ENCODE assay signal across 9 cellular contexts in genomic region chr2:197286805-197287595, GRCh38. TPM values are rescaled to one million over a fixed set of nuclear protein-coding genes. Genes with fewer than 3 reads are reported as not detected.
DNase-seq lines count a peak whose midpoint lies in the region; ATAC-seq and TF ChIP-seq lines count a peak whose summit lies in the region.
"Had no signal": no experiment of that assay in that cellular context is flagged by ENCODE, and none has a peak within 500 bp of the region (broad histone marks: within the 10 kb centered on the region; RNA-seq: fewer than 3 reads in every experiment).

No MANE protein-coding gene starts in this region.

- CTCF ChIA-PET in WTC11 (lab: Charles Lee), result no interaction called here

- intact Hi-C loops in body of pancreas (cut with DNase I), result no loop called here

- peak; percentile 98 to 99 for ATAC-seq in activated T-cell treated with anti-CD3 and anti-CD28 coated beads, Interleukin-2, amount 50 U/mL, for 4 hours
- ATAC-seq in HG02678 (IDR thresholded peaks at IDR 0.05; ENCODE audit: unreplicated experiment) (peak; percentile 98), body of pancreas (peak; percentile 53), WTC11 (no peak)

- H3K27me3 ChIP-seq in body of pancreas, result no peaks in the 10 kb centered on the region
- H3K27me3 ChIP-seq: ascending aorta had no signal

- H3K4me3 Mint-ChIP-seq in activated T-cell treated with anti-CD3 and anti-CD28 coated beads, Interleukin-2, amount 50 U/mL, for 4 hours, result peak overlapping the region; percentile 61
- no peak overlapping the region for H3K4me3 Mint-ChIP-seq in WTC11

- no peaks in the 10 kb centered on the region for H3K9me3 ChIP-seq in body of pancreas
- H3K9me3 ChIP-seq: ascending aorta had no signal

- WGBS in body of pancreas, 2 donors, result 54 to 62% methylated on average over 8 of the region's 8 CpGs

- H3K4me1 ChIP-seq in body of pancreas, result no peaks in the 10 kb centered on the region

- POLR2A ChIA-PET in WTC11 (lab: Charles Lee), result no interaction called here

- no peak overlapping the region for H3K27ac Mint-ChIP-seq in WTC11

- no peaks in the 10 kb centered on the region for H3K27me3 Mint-ChIP-seq in activated T-cell treated with anti-CD3 and anti-CD28 coated beads, Interleukin-2, amount 50 U/mL, for 4 hours (ENCODE audit: low read depth)
- H3K27me3 Mint-ChIP-seq in WTC11 (ENCODE audit: low read depth), result peaks cover 5% of the 10 kb centered on the region; the same call in 1 of the 2 replicates

- no peak for TF ChIP-seq CTCF in body of pancreas (IDR thresholded peaks at IDR 0.05)
- TF ChIP-seq CTCF in WTC11 (IDR thresholded peaks at IDR 0.05), result no peak

- H3K36me3 Mint-ChIP-seq in activated T-cell treated with anti-CD3 and anti-CD28 coated beads, Interleukin-2, amount 50 U/mL, for 4 hours (ENCODE audit: insufficient read depth), result peaks cover 19% of the 10 kb centered on the region
- H3K36me3 Mint-ChIP-seq in WTC11, result no peaks in the 10 kb centered on the region

- H3K4me1 Mint-ChIP-seq in activated T-cell treated with anti-CD3 and anti-CD28 coated beads, Interleukin-2, amount 50 U/mL, for 4 hours (ENCODE audit: low read depth), result peaks cover 86% of the 10 kb centered on the region
- H3K4me1 Mint-ChIP-seq in WTC11, result no peaks in the 10 kb centered on the region

- TF ChIP-seq POLR2A in body of pancreas (IDR thresholded peaks at IDR 0.05), result no peak

- H3K4me3 ChIP-seq in body of pancreas, result no peak overlapping the region
- H3K4me3 ChIP-seq: ascending aorta had no signal

- DNase-seq in activated T-cell treated with anti-CD3 and anti-CD28 coated beads, Interleukin-2, amount 50 U/mL, for 4 hours, result peak; percentile 36
- DNase-seq in activated T-cell treated with anti-CD3 and anti-CD28 coated beads for 4 hours, result no peak
- DNase-seq in NCI-H446 (lab: John Stamatoyannopoulos, UW), result peak; percentile 27 to 50
- DNase-seq in body of pancreas, result peak; percentile 19 to 74 (median 44)
- DNase-seq in kidney glomerular epithelial cell (lab: John Stamatoyannopoulos, UW), result peak; percentile 86
- DNase-seq in ureter (ENCODE audit: low spot score), result peak; percentile 62
- DNase-seq in WTC11 (ENCODE audit: low spot score), result no peak

- H3K9me3 Mint-ChIP-seq in activated T-cell treated with anti-CD3 and anti-CD28 coated beads, Interleukin-2, amount 50 U/mL, for 4 hours, result no peaks in the 10 kb centered on the region
- peaks cover 8% of the 10 kb centered on the region for H3K9me3 Mint-ChIP-seq in WTC11

- no peaks in the 10 kb centered on the region for H3K36me3 ChIP-seq in body of pancreas (replicated peaks in 1 of 2; ENCODE audit: insufficient read depth in 1 of 2, low read depth in 2 of 2)
- H3K36me3 ChIP-seq: ascending aorta had no signal

- H3K27ac ChIP-seq in body of pancreas, result no peak overlapping the region
- H3K27ac ChIP-seq: ascending aorta had no signal

TF ChIP-seq in WTC11, 78 proteins besides CTCF, POLR2A, EP300 and RAD21:
- TF ChIP-seq HMGA2 (CRISPR knock-in tag; IDR thresholded peaks at IDR 0.05) (no peak), NR3C1 (CRISPR knock-in tag; conservative IDR thresholded peaks at IDR 0.05; ENCODE audit: low read depth) (no peak), FOXP4 (CRISPR knock-in tag; IDR thresholded peaks at IDR 0.05) (no peak), PRDM15 (CRISPR knock-in tag; IDR thresholded peaks at IDR 0.05) (no peak), FOXP1 (CRISPR knock-in tag; IDR thresholded peaks at IDR 0.05; ENCODE audit: borderline replicate concordance) (no peak), ZSCAN18 (CRISPR knock-in tag; IDR thresholded peaks at IDR 0.05) (no peak), USF2 (CRISPR knock-in tag; IDR thresholded peaks at IDR 0.05) (no peak), ZNF423 (CRISPR knock-in tag; IDR thresholded peaks at IDR 0.05) (no peak), SP1 (CRISPR knock-in tag; conservative IDR thresholded peaks at IDR 0.05) (no peak), TEAD4 (CRISPR knock-in tag; IDR thresholded peaks at IDR 0.05) (no peak), FOXK1 (CRISPR knock-in tag; IDR thresholded peaks at IDR 0.05) (no peak), ZNF138 (CRISPR knock-in tag; conservative IDR thresholded peaks at IDR 0.05) (no peak), MAX (CRISPR knock-in tag; IDR thresholded peaks at IDR 0.05) (no peak)

RNA-seq across cellular contexts. Expression of gene ANKRD44, which starts 23.6 kb away (rescaled TPM):
- 10 to 100 TPM; 75.0 to 91.5 (median 78.3) TPM for total RNA-seq in activated T-cell treated with anti-CD3 and anti-CD28 coated beads, Interleukin-2, amount 50 U/mL, for 4 hours
- 10 to 100 TPM; 12.2 TPM for total RNA-seq in body of pancreas
- total RNA-seq in ureter, result 36.1 TPM
- 0.68 to 0.85 TPM (median 0.71 TPM) in 3 replicates for total RNA-seq in WTC11 (2021)

Comparison
In these comparisons a context has a peak if more than half of its experiments do, and no peak if none do; other contexts are left out.
1. DNase-seq: peak in activated T-cell treated with anti-CD3 and anti-CD28 coated beads, Interleukin-2, amount 50 U/mL, for 4 hours (single experiment), NCI-H446 (2 of 2), body of pancreas (4 of 4), kidney glomerular epithelial cell (single experiment) and ureter (single experiment); none in activated T-cell treated with anti-CD3 and anti-CD28 coated beads for 4 hours (single experiment) and WTC11 (single experiment).